Comparison of ENCODE assay signal across 24 cellular contexts in genomic region chr5:69444127-69444754, GRCh38. TPM values are rescaled to one million over a fixed set of nuclear protein-coding genes. Genes with fewer than 3 reads are reported as not detected.
A peak's percentile ranks its signal among the peaks of the same experiment; 100 is the strongest.
DNase-seq lines count a peak whose midpoint lies in the region; ATAC-seq, FAIRE-seq and TF ChIP-seq lines count a peak whose summit lies in the region.
"Had no signal": no experiment of that assay in that cellular context is flagged by ENCODE, and none has a peak within 500 bp of the region (broad histone marks: within the 10 kb centered on the region; RNA-seq: fewer than 3 reads in every experiment).

No MANE protein-coding gene starts in this region.

- no peak for TF ChIP-seq RAD21 in HepG2 (CRISPR knock-in tag; IDR thresholded peaks at IDR 0.05)

- no peak overlapping the region for H3K4me2 ChIP-seq in DND-41 (ENCODE audit: insufficient read depth, low read length)
- H3K4me2 ChIP-seq in HepG2 (ENCODE audit: low read depth, low read length), result peak overlapping the region; percentile 68
- H3K4me2 ChIP-seq: BLaER1 had no signal

- TSS peak; percentile 53 for BruUV-seq in HepG2 (replicated peaks; lab: Mats Ljungman, UMichigan)

- TF ChIP-seq POLR2A in body of pancreas (IDR thresholded peaks at IDR 0.05) (no peak), HepG2 (IDR thresholded peaks at IDR 0.05; ENCODE audit: insufficient read depth in 1 of 2, low read depth in 2 of 2, low read length in 2 of 2) (peak in 1 of 2 experiments; percentile 69; a peak in 2 of 4 replicates), stomach (IDR thresholded peaks at IDR 0.05) (no peak), GM12892 (IDR thresholded peaks at IDR 0.05; ENCODE audit: low read depth, low read length) (no peak)

- TF ChIP-seq CTCF in DND-41 (IDR thresholded peaks at IDR 0.05; ENCODE audit: borderline replicate concordance, extremely low read depth, low read length, poor library complexity, severe bottlenecking), result no peak
- no peak for TF ChIP-seq CTCF in body of pancreas (IDR thresholded peaks at IDR 0.05)
- TF ChIP-seq CTCF in HepG2 (CRISPR knock-in tag; IDR thresholded peaks at IDR 0.05), result no peak
- TF ChIP-seq CTCF in stomach (IDR thresholded peaks at IDR 0.05), result no peak

- TF ChIP-seq EP300 in HepG2 (IDR thresholded peaks at IDR 0.05; ENCODE audit: low read depth in 2 of 2, low read length in 2 of 2), result peak; percentile 64 to 74; a peak in 3 of 4 replicates
- TF ChIP-seq EP300 in HepG2 (CRISPR knock-in tag; IDR thresholded peaks at IDR 0.05; ENCODE audit: borderline replicate concordance), result no peak; the same call in 1 of the 2 replicates
- TF ChIP-seq EP300 in stomach (IDR thresholded peaks at IDR 0.05), result no peak

- in situ Hi-C loops in HepG2 (cut with HindIII; ENCODE audit: extremely low pct_ligation_motif_present, low pct_unique_long_range_greater_than_20kb), result no loop called here

- H2AFZ ChIP-seq in DND-41 (ENCODE audit: low read depth, low read length) (peak overlapping the region; percentile 1; the same call in 1 of the 2 replicates), HepG2 (ENCODE audit: low read length) (no peak overlapping the region)

- H3K4me3 ChIP-seq in DND-41 (ENCODE audit: low read depth in 1 of 2, low read length in 2 of 2), result no peak overlapping the region
- H3K4me3 ChIP-seq in body of pancreas, result no peak overlapping the region
- H3K4me3 ChIP-seq in HepG2 (replicated peaks in 1 of 3; ENCODE audit: insufficient read depth in 1 of 3, low read depth in 2 of 3, low read length in 3 of 3), result peak overlapping the region in 1 of 3 experiments; percentile 27; a peak in 1 of 6 replicates
- H3K4me3 ChIP-seq in stomach, result no peak overlapping the region
- H3K4me3 ChIP-seq in MG63, result no peak overlapping the region
- H3K4me3 ChIP-seq: BLaER1, cardiac muscle cell, prostate gland, skin epidermis, tibial nerve had no signal

- H3K4me1 ChIP-seq in DND-41 (ENCODE audit: insufficient read depth, low read length), result no peaks in the 10 kb centered on the region
- H3K4me1 ChIP-seq in body of pancreas, result no peaks in the 10 kb centered on the region
- H3K4me1 ChIP-seq in HepG2 (ENCODE audit: insufficient read depth, low read length), result peaks cover 21% of the 10 kb centered on the region
- peaks cover 0 to 3% (median 0%) of the 10 kb centered on the region in 4 donors for H3K4me1 ChIP-seq in stomach
- H3K4me1 ChIP-seq: BLaER1, prostate gland, tibial nerve had no signal

- H3K27ac ChIP-seq in DND-41 (ENCODE audit: low read length), result no peak overlapping the region
- peak overlapping the region in 3 of 4 donors; percentile 17 to 40 (median 37) for H3K27ac ChIP-seq in body of pancreas
- peak overlapping the region; percentile 94 for H3K27ac ChIP-seq in HepG2 (ENCODE audit: extremely low read length, insufficient read depth, low read length)
- H3K27ac ChIP-seq in stomach, result peak overlapping the region; percentile 13 to 71 (median 47)
- H3K27ac ChIP-seq: BLaER1, cardiac muscle cell, prostate gland, skin epidermis, tibial nerve had no signal

- CTCF ChIA-PET in HepG2 (lab: Yijun Ruan, JAX; ENCODE audit: low intra/inter-chr PET ratio, low total read pairs), result no interaction called here

- H3K36me3 ChIP-seq in DND-41 (ENCODE audit: insufficient read depth, low read length) (no peaks in the 10 kb centered on the region), body of pancreas (replicated peaks in 1 of 2; ENCODE audit: insufficient read depth in 1 of 2, low read depth in 2 of 2) (peaks cover 0 to 3% of the 10 kb centered on the region in 2 donors), HepG2 (replicated peaks in 1 of 2; ENCODE audit: control insufficient read depth in 1 of 2, insufficient read depth in 2 of 2, low read length in 2 of 2) (no peaks in the 10 kb centered on the region; a peak in 1 of 5 replicates), stomach (peaks cover 0 to 19% (median 12%) of the 10 kb centered on the region in 4 donors), MG63 (no peaks in the 10 kb centered on the region)
- H3K36me3 ChIP-seq: BLaER1, cardiac muscle cell, prostate gland, tibial nerve had no signal

- WGBS in body of pancreas, 2 donors, result 88 to 93% methylated on average over 7 of the region's 7 CpGs
- 4% methylated on average over 7 of the region's 7 CpGs for WGBS in HepG2 (ENCODE audit: low lambda C conversion rate)
- WGBS in stomach, 5 donors, result 52 to 76% (median 62%) methylated on average over 7 of the region's 7 CpGs

- ATAC-seq in DND-41 (ENCODE audit: insufficient read depth, low read depth) (no peak), body of pancreas (no peak), HepG2 (peak; percentile 95), GM21723 (IDR thresholded peaks at IDR 0.05; ENCODE audit: unreplicated experiment) (no peak)
- ATAC-seq: activated CD4-positive, CD25-positive, alpha-beta regulatory T cell treated with anti-CD3 and anti-CD28 coated beads, Interleukin-2, amount 50 U/mL, for 24 hours; activated T-cell treated with anti-CD3 and anti-CD28 coated beads, Interleukin-2, amount 50 U/mL, for 4 hours had no signal

- no peak overlapping the region for H3K9ac ChIP-seq in DND-41 (ENCODE audit: low read depth, low read length)
- H3K9ac ChIP-seq in HepG2 (ENCODE audit: insufficient read depth, low read depth, low read length), result peak overlapping the region; percentile 65
- H3K9ac ChIP-seq: BLaER1 had no signal

- DNase-seq in DND-41 (no peak), body of pancreas (peak in 1 of 4 donors; percentile 19), HepG2 (ENCODE audit: low spot score) (peak; percentile 95), stomach (peak; percentile 26), MG63 (no peak), GM12892 (ENCODE audit: insufficient read length) (no peak), SIG-M5 treated with dmso at 0.1 percent for 504 hours (lab: John Stamatoyannopoulos, UW; ENCODE audit: unreplicated experiment) (no peak)
- DNase-seq: ACHN; activated naive CD4-positive, alpha-beta T cell treated with Interleukin-2 at 50 U/mL for 16 hours; activated T-cell treated with anti-CD3 and anti-CD28 coated beads, Interleukin-2, amount 50 U/mL, for 4 hours; H7; NCI-H187; NCI-H2227 treated with DMSO at 0.1 percent for 48 hours; stimulated activated naive CD4-positive, alpha-beta T cell treated with Interleukin-2 at 50 U/mL for 16 hours had no signal

- peak; percentile 93 for FAIRE-seq in HepG2 (lab: Jason Lieb, UNC)
- FAIRE-seq in GM12892 (lab: Jason Lieb, UNC), result no peak
- FAIRE-seq: D721Med, endothelial cell of umbilical vein had no signal

- H4K20me1 ChIP-seq in DND-41 (ENCODE audit: insufficient read depth, low read length) (no peaks in the 10 kb centered on the region), HepG2 (ENCODE audit: insufficient read depth, low read length) (no peaks in the 10 kb centered on the region)
- H4K20me1 ChIP-seq: BLaER1 had no signal

- H3K9me3 ChIP-seq in DND-41 (ENCODE audit: insufficient read depth, low read length, severe bottlenecking), result no peaks in the 10 kb centered on the region
- no peaks in the 10 kb centered on the region for H3K9me3 ChIP-seq in body of pancreas
- H3K9me3 ChIP-seq in HepG2 (ENCODE audit: low read length), result no peaks in the 10 kb centered on the region
- no peaks in the 10 kb centered on the region for H3K9me3 ChIP-seq in stomach
- no peaks in the 10 kb centered on the region for H3K9me3 ChIP-seq in MG63
- H3K9me3 ChIP-seq: BLaER1, prostate gland, tibial nerve had no signal

- no peaks in the 10 kb centered on the region for H3K27me3 ChIP-seq in DND-41 (ENCODE audit: insufficient read depth, low read length, poor library complexity)
- H3K27me3 ChIP-seq in body of pancreas, result no peaks in the 10 kb centered on the region
- no peaks in the 10 kb centered on the region for H3K27me3 ChIP-seq in HepG2 (ENCODE audit: control insufficient read depth in 1 of 2, insufficient read depth in 2 of 2, low read length in 2 of 2)
- H3K27me3 ChIP-seq in stomach, result no peaks in the 10 kb centered on the region
- H3K27me3 ChIP-seq in MG63, result no peaks in the 10 kb centered on the region
- H3K27me3 ChIP-seq: BLaER1, cardiac muscle cell, tibial nerve had no signal

- POLR2A ChIA-PET in HepG2 (lab: Yijun Ruan, JAX), result interaction anchor here (0.9 to 2.9 kb wide), 3 partner anchors 9 to 49 kb away, joined by 3 to 31 read pairs (median 4); partner anchors contain the start of gene MARVELD2

- H3K79me2 ChIP-seq in DND-41 (ENCODE audit: insufficient read depth, low read length) (no peaks in the 10 kb centered on the region), HepG2 (ENCODE audit: insufficient read depth, low read length) (no peaks in the 10 kb centered on the region)

- intact Hi-C loops in body of pancreas (cut with DNase I), result no loop called here
- intact Hi-C loops in HepG2 (cut with micrococcal nuclease; ENCODE audit: unreplicated experiment), result no loop called here
- intact Hi-C loops in stomach (cut with DNase I; ENCODE audit: low total_unique reads), result no loop called here

RNA-seq across cellular contexts. Expression of gene MARVELD2, which starts 29.3 kb away (rescaled TPM):
- total RNA-seq in body of pancreas (10 to 100 TPM; 15.5 to 19.7 TPM), HepG2 (2016; rRNA removed; fragmentation: Illumina TruSeq; extraction: Trizol) (13.0 and 15.4 TPM in 2 replicates), stomach (10 to 100 TPM in 4 of 5 donors, 1 to 10 TPM in 1; 5.3 to 37.1 (median 20.6) TPM)
- 7.1 and 7.3 TPM in 2 replicates for total RNA-seq in HepG2 (2016; cell fraction: cytosol; rRNA removed; fragmentation: Illumina TruSeq; extraction: Trizol; ENCODE audit: low read depth)
- 12.0 and 14.4 TPM in 2 replicates for total RNA-seq in HepG2 (2016; cell fraction: insoluble cytoplasmic fraction; rRNA removed; fragmentation: Illumina TruSeq; extraction: Trizol)
- 8.1 and 9.4 TPM in 2 replicates for total RNA-seq in HepG2 (2016; cell fraction: membrane; rRNA removed; fragmentation: Illumina TruSeq; extraction: Trizol)
- 14.4 and 14.8 TPM in 2 replicates for total RNA-seq in HepG2 (2016; cell fraction: nucleus; rRNA removed; fragmentation: Illumina TruSeq; extraction: Trizol)
- polyA plus RNA-seq in HepG2 (2011; rRNA removed) (10.7 and 11.1 TPM in 2 replicates), stomach (1 to 10 TPM; 3.7 to 4.0 (median 3.8) TPM)
- 8.3 and 11.7 TPM in 2 replicates for polyA plus RNA-seq in HepG2 (2011; cell fraction: cytosol; rRNA removed)
- polyA plus RNA-seq in HepG2 (2011; cell fraction: nucleus; rRNA removed), result 3.0 and 4.0 TPM in 2 replicates
- 6.6 and 7.6 TPM in 2 replicates for polyA plus RNA-seq in HepG2 (2012)
- polyA plus RNA-seq in HepG2 (2016; cell fraction: cytosol; fragmentation: Illumina TruSeq; extraction: Trizol; ENCODE audit: low read depth), result 1.1 TPM in 2 replicates
- polyA plus RNA-seq in HepG2 (2016; cell fraction: insoluble cytoplasmic fraction; fragmentation: Illumina TruSeq; extraction: Trizol; ENCODE audit: low read depth), result 7.6 and 8.3 TPM in 2 replicates
- polyA plus RNA-seq in HepG2 (2016; cell fraction: membrane; fragmentation: Illumina TruSeq; extraction: Trizol; ENCODE audit: low read depth), result 2.7 and 3.0 TPM in 2 replicates
- 11.7 and 12.6 TPM in 2 replicates for polyA plus RNA-seq in HepG2 (2016; cell fraction: nucleus; fragmentation: Illumina TruSeq; extraction: Trizol; ENCODE audit: insufficient read depth, low read depth)
- polyA minus RNA-seq in HepG2 (2011; rRNA and poly(A)+ RNA removed; ENCODE audit: low replicate concordance), result 20.4 and 23.3 TPM in 2 replicates
- 15.7 and 20.1 TPM in 2 replicates for polyA minus RNA-seq in HepG2 (2011; cell fraction: cytosol; rRNA and poly(A)+ RNA removed)
- 12.5 and 18.4 TPM in 2 replicates for polyA minus RNA-seq in HepG2 (2011; cell fraction: nucleus; rRNA and poly(A)+ RNA removed)
- not detected in 2 replicates for total RNA-seq in MG63 (2014; rRNA removed; shearing (Covaris generic); ENCODE audit: low replicate concordance)
- polyA plus RNA-seq in GM12892 (2012; ENCODE audit: missing spikeins), result 2.0 TPM
- total RNA-seq: G401 had no signal

RNA-seq across cellular contexts. Expression of gene OCLN, which starts 48.3 kb away (rescaled TPM):
- total RNA-seq in body of pancreas (10 to 100 TPM; 23.1 to 63.6 TPM), HepG2 (2016; rRNA removed; fragmentation: Illumina TruSeq; extraction: Trizol) (28.4 and 34.8 TPM in 2 replicates), stomach (10 to 100 TPM; 17.5 to 81.9 (median 52.3) TPM)
- total RNA-seq in HepG2 (2016; cell fraction: cytosol; rRNA removed; fragmentation: Illumina TruSeq; extraction: Trizol; ENCODE audit: low read depth), result 5.7 and 5.8 TPM in 2 replicates
- total RNA-seq in HepG2 (2016; cell fraction: insoluble cytoplasmic fraction; rRNA removed; fragmentation: Illumina TruSeq; extraction: Trizol), result 28.2 and 35.4 TPM in 2 replicates
- total RNA-seq in HepG2 (2016; cell fraction: membrane; rRNA removed; fragmentation: Illumina TruSeq; extraction: Trizol), result 10.6 and 11.6 TPM in 2 replicates
- 43.9 and 47.4 TPM in 2 replicates for total RNA-seq in HepG2 (2016; cell fraction: nucleus; rRNA removed; fragmentation: Illumina TruSeq; extraction: Trizol)
- polyA plus RNA-seq in HepG2 (2011; rRNA removed) (24.1 and 26.2 TPM in 2 replicates), stomach (10 to 100 TPM in 1 of 3 donors, 1 to 10 TPM in 2; 4.4 to 12.5 (median 7.3) TPM)
- polyA plus RNA-seq in HepG2 (2011; cell fraction: cytosol; rRNA removed), result 15.0 and 25.5 TPM in 2 replicates
- 10.5 and 13.3 TPM in 2 replicates for polyA plus RNA-seq in HepG2 (2011; cell fraction: nucleus; rRNA removed)
- 22.7 and 27.5 TPM in 2 replicates for polyA plus RNA-seq in HepG2 (2012)
- polyA plus RNA-seq in HepG2 (2016; cell fraction: cytosol; fragmentation: Illumina TruSeq; extraction: Trizol; ENCODE audit: low read depth), result 1.5 and 1.9 TPM in 2 replicates
- 14.0 and 16.6 TPM in 2 replicates for polyA plus RNA-seq in HepG2 (2016; cell fraction: insoluble cytoplasmic fraction; fragmentation: Illumina TruSeq; extraction: Trizol; ENCODE audit: low read depth)
- polyA plus RNA-seq in HepG2 (2016; cell fraction: membrane; fragmentation: Illumina TruSeq; extraction: Trizol; ENCODE audit: low read depth), result 2.9 TPM in 2 replicates
- polyA plus RNA-seq in HepG2 (2016; cell fraction: nucleus; fragmentation: Illumina TruSeq; extraction: Trizol; ENCODE audit: insufficient read depth, low read depth), result 32.0 and 39.4 TPM in 2 replicates
- 1.1 and 68.4 TPM in 2 replicates for polyA minus RNA-seq in HepG2 (2011; rRNA and poly(A)+ RNA removed; ENCODE audit: low replicate concordance)
- 54.6 and 70.8 TPM in 2 replicates for polyA minus RNA-seq in HepG2 (2011; cell fraction: cytosol; rRNA and poly(A)+ RNA removed)
- polyA minus RNA-seq in HepG2 (2011; cell fraction: nucleus; rRNA and poly(A)+ RNA removed), result 58.3 and 68.8 TPM in 2 replicates
- 0.74 and 2.1 TPM in 2 replicates for total RNA-seq in MG63 (2014; rRNA removed; shearing (Covaris generic); ENCODE audit: low replicate concordance)
- 7.7 TPM for polyA plus RNA-seq in GM12892 (2012; ENCODE audit: missing spikeins)

Comparison
In these comparisons a context has a peak if more than half of its experiments do, and no peak if none do; other contexts are left out.
1. DNase-seq: peak in HepG2 (single experiment) and stomach (single experiment); none in DND-41 (single experiment), MG63 (single experiment), GM12892 (single experiment) and SIG-M5 treated with dmso at 0.1 percent for 504 hours (single experiment).